ENCODE assay signal across 1 cellular context in the genomic region with DNA sequence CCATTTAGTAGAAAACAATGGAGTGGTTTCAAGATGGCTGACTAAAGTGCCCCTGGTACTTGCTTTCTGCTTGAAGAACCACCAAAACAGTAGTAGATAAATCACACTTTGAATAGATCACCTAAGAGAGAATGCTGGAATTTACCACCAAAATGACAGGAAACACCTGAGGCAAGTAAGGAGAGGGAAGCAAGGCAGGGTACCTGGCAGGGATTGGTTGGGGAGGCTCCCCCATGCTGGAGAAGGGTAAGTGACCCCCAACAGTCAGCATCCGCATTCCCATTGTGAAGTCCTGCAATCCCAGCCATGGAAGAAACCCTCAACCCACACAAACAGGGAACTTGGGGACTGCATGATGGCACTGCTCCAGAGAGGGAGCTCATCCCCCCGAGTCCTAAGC.
TF ChIP-seq lines count a peak whose summit lies in the region.

No MANE protein-coding gene starts in this region.

TF ChIP-seq in HepG2, 621 proteins besides CTCF, POLR2A, EP300 and RAD21 (continued from another document):
- TF ChIP-seq, protein P1, sequence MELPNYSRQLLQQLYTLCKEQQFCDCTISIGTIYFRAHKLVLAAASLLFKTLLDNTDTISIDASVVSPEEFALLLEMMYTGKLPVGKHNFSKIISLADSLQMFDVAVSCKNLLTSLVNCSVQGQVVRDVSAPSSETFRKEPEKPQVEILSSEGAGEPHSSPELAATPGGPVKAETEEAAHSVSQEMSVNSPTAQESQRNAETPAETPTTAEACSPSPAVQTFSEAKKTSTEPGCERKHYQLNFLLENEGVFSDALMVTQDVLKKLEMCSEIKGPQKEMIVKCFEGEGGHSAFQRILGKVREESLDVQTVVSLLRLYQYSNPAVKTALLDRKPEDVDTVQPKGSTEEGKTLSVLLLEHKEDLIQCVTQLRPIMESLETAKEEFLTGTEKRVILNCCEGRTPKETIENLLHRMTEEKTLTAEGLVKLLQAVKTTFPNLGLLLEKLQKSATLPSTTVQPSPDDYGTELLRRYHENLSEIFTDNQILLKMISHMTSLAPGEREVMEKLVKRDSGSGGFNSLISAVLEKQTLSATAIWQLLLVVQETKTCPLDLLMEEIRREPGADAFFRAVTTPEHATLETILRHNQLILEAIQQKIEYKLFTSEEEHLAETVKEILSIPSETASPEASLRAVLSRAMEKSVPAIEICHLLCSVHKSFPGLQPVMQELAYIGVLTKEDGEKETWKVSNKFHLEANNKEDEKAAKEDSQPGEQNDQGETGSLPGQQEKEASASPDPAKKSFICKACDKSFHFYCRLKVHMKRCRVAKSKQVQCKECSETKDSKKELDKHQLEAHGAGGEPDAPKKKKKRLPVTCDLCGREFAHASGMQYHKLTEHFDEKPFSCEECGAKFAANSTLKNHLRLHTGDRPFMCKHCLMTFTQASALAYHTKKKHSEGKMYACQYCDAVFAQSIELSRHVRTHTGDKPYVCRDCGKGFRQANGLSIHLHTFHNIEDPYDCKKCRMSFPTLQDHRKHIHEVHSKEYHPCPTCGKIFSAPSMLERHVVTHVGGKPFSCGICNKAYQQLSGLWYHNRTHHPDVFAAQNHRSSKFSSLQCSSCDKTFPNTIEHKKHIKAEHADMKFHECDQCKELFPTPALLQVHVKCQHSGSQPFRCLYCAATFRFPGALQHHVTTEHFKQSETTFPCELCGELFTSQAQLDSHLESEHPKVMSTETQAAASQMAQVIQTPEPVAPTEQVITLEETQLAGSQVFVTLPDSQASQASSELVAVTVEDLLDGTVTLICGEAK (IDR thresholded peaks at IDR 0.05) = no peak
- TF ChIP-seq, protein P1 (CRISPR knock-in tag; IDR thresholded peaks at IDR 0.05) = no peak
